8 cellular contexts compared by ENCODE assay signal in genomic region chr2:176291768-176292393, GRCh38. TPM values are rescaled to one million over a fixed set of nuclear protein-coding genes. Genes with fewer than 3 reads are reported as not detected.
A peak's percentile ranks its signal among the peaks of the same experiment; 100 is the strongest.
DNase-seq lines count a peak whose midpoint lies in the region; ATAC-seq, FAIRE-seq and TF ChIP-seq lines count a peak whose summit lies in the region.

No MANE protein-coding gene starts in this region.

- H3K27ac ChIP-seq in HCT116 (ENCODE audit: low read depth, low read length) (no peak overlapping the region), psoas muscle (no peak overlapping the region), stomach (no peak overlapping the region)

- no peaks in the 10 kb centered on the region for H3K9me3 ChIP-seq in HCT116 (ENCODE audit: control insufficient read depth in 1 of 2, insufficient read depth in 1 of 2, low read depth in 1 of 2, low read length in 2 of 2)
- no peaks in the 10 kb centered on the region for H3K9me3 ChIP-seq in psoas muscle
- H3K9me3 ChIP-seq in stomach = no peaks in the 10 kb centered on the region

- peaks cover 94% of the 10 kb centered on the region for H3K79me2 ChIP-seq in HCT116 (ENCODE audit: insufficient read depth, low read length)

- peaks cover 37% of the 10 kb centered on the region for H3K4me1 Mint-ChIP-seq in activated T-cell treated with anti-CD3 and anti-CD28 coated beads, Interleukin-2, amount 50 U/mL, for 24 hours (ENCODE audit: low read depth)

- TF ChIP-seq EP300 in stomach (IDR thresholded peaks at IDR 0.05) = no peak

- intact Hi-C loops in HCT116 (cut with micrococcal nuclease) (no loop called here), psoas muscle (cut with DNase I) (no loop called here), stomach (cut with DNase I; ENCODE audit: low total_unique reads) (no loop called here)

- TF ChIP-seq POLR2A in HCT116 (IDR thresholded peaks at IDR 0.05; ENCODE audit: borderline replicate concordance, extremely low read depth, insufficient read depth, insufficient read length) (no peak), stomach (IDR thresholded peaks at IDR 0.05) (no peak)

- no TSS peak for BruUV-seq in HCT116 (replicated peaks; lab: Mats Ljungman, UMichigan)

- H3K4me3 ChIP-seq in HCT116 (replicated peaks in 1 of 2; ENCODE audit: low read depth in 1 of 2, low read length in 2 of 2) (no peak overlapping the region), psoas muscle (no peak overlapping the region), stomach (no peak overlapping the region)

- no peaks in the 10 kb centered on the region for H3K27me3 Mint-ChIP-seq in activated T-cell treated with anti-CD3 and anti-CD28 coated beads, Interleukin-2, amount 50 U/mL, for 24 hours

- H3K4me3 Mint-ChIP-seq in activated T-cell treated with anti-CD3 and anti-CD28 coated beads, Interleukin-2, amount 50 U/mL, for 24 hours = no peak overlapping the region

- H3K36me3 Mint-ChIP-seq in activated T-cell treated with anti-CD3 and anti-CD28 coated beads, Interleukin-2, amount 50 U/mL, for 24 hours (ENCODE audit: low read depth) = peaks cover 11% of the 10 kb centered on the region

- no peak for FAIRE-seq in HTR-8/SVneo (lab: Jason Lieb, UNC)

- RAD21 ChIA-PET in HCT116 (lab: Charles Lee; ENCODE audit: low non-redundant PET in 1 of 2, low total read pairs in 2 of 2, uncharacterized antibody in 2 of 2, unreplicated experiment in 2 of 2) = no interaction called here

- no peak for DNase-seq in activated T-cell treated with anti-CD3 and anti-CD28 coated beads, Interleukin-2, amount 50 U/mL, for 24 hours
- DNase-seq in activated T-cell treated with anti-CD3 and anti-CD28 coated beads for 4 hours (no peak), HCT116 (ENCODE audit: low read depth, low spot score) (no peak), psoas muscle (no peak), HTR-8/SVneo (ENCODE audit: insufficient read length, low spot score) (no peak), islet precursor cell (no peak), stomach (no peak)

- H3K4me2 ChIP-seq in HCT116 (ENCODE audit: low read length) = peak overlapping the region; percentile 8; the same call in 1 of the 2 replicates

- CTCF ChIA-PET in HCT116 (lab: Charles Lee) = no interaction called here

- H3K9me2 ChIP-seq in HCT116 (ENCODE audit: insufficient read depth) = no peaks in the 10 kb centered on the region

- peaks cover 4% of the 10 kb centered on the region; the same call in 1 of the 2 replicates for H4K20me1 ChIP-seq in HCT116 (ENCODE audit: insufficient read depth)

- H3K36me3 ChIP-seq in HCT116 (ENCODE audit: control insufficient read depth in 1 of 2, insufficient read depth in 2 of 2, low read length in 2 of 2) (no peaks in the 10 kb centered on the region), psoas muscle (ENCODE audit: insufficient read depth in 1 of 2, low read depth in 1 of 2) (no peaks in the 10 kb centered on the region), stomach (no peaks in the 10 kb centered on the region)

- no peaks in the 10 kb centered on the region for H3K9me3 Mint-ChIP-seq in activated T-cell treated with anti-CD3 and anti-CD28 coated beads, Interleukin-2, amount 50 U/mL, for 24 hours

- no peak for TF ChIP-seq CTCF in HCT116 (IDR thresholded peaks at IDR 0.05 in 2 of 3, conservative IDR thresholded peaks at IDR 0.05 in 1 of 3; ENCODE audit: borderline replicate concordance in 1 of 3, insufficient read depth in 1 of 3, low read depth in 2 of 3, low read length in 2 of 3)
- TF ChIP-seq CTCF in psoas muscle (IDR thresholded peaks at IDR 0.05) = no peak
- TF ChIP-seq CTCF in stomach (IDR thresholded peaks at IDR 0.05) = no peak

- no peak overlapping the region for H3K9ac ChIP-seq in HCT116 (ENCODE audit: low read length)

- H3K4me1 ChIP-seq in HCT116 (ENCODE audit: control insufficient read depth in 1 of 2, insufficient read depth in 2 of 2, low read length in 2 of 2) (peaks cover 5 to 11% of the 10 kb centered on the region in 2 experiments; a peak in 3 of 4 replicates), psoas muscle (peaks cover 55% of the 10 kb centered on the region), stomach (peaks cover 0 to 30% (median 16%) of the 10 kb centered on the region in 4 donors)

- POLR2A ChIA-PET in HCT116 (lab: Charles Lee) = no interaction called here

- H3K27me3 ChIP-seq in HCT116 (ENCODE audit: insufficient read depth, low read length) (no peaks in the 10 kb centered on the region), psoas muscle (ENCODE audit: insufficient read depth in 3 of 3, low read length in 2 of 3) (no peaks in the 10 kb centered on the region), stomach (no peaks in the 10 kb centered on the region)

- ATAC-seq in HCT116 (peak; percentile 50; the same call in 1 of the 2 replicates), HG03571 (IDR thresholded peaks at IDR 0.05; ENCODE audit: unreplicated experiment) (peak; percentile 74), psoas muscle (peak in 3 of 4 donors; percentile 27 to 59 (median 46))

- no peak overlapping the region for H2AFZ ChIP-seq in HCT116 (ENCODE audit: low read depth, low read length, poor library complexity, severe bottlenecking)

- peak overlapping the region; percentile 53 for H3K27ac Mint-ChIP-seq in activated T-cell treated with anti-CD3 and anti-CD28 coated beads, Interleukin-2, amount 50 U/mL, for 24 hours

- no peak for TF ChIP-seq RAD21 in HCT116 (IDR thresholded peaks at IDR 0.05; ENCODE audit: low read depth)

TF ChIP-seq in HCT116, 20 proteins besides CTCF, POLR2A, EP300 and RAD21:
- TF ChIP-seq SP1 (IDR thresholded peaks at IDR 0.05; ENCODE audit: low read depth) (no peak; the same call in 1 of the 2 replicates), SIN3A (IDR thresholded peaks at IDR 0.05; ENCODE audit: low read depth) (no peak), MAX (IDR thresholded peaks at IDR 0.05) (no peak), YY1 (IDR thresholded peaks at IDR 0.05; ENCODE audit: extremely low read depth, insufficient replicate concordance, low read depth, low read length) (no peak), CEBPB (IDR thresholded peaks at IDR 0.05; ENCODE audit: low read depth) (no peak), EZH2 (IDR thresholded peaks at IDR 0.05) (no peak), EZH2phosphoT487 (IDR thresholded peaks at IDR 0.05; ENCODE audit: borderline replicate concordance) (no peak), SRF (IDR thresholded peaks at IDR 0.05; ENCODE audit: low read depth) (no peak), JUND (IDR thresholded peaks at IDR 0.05) (no peak; the same call in 1 of the 2 replicates), ZNF274 (IDR thresholded peaks at IDR 0.05; ENCODE audit: low read depth, low read length) (no peak), ATF3 (IDR thresholded peaks at IDR 0.05) (no peak), ZBTB33 (IDR thresholded peaks at IDR 0.05; ENCODE audit: extremely low read depth, insufficient replicate concordance, low read length) (no peak), ELF1 (IDR thresholded peaks at IDR 0.05; ENCODE audit: borderline replicate concordance, low read depth) (no peak), REST (IDR thresholded peaks at IDR 0.05; ENCODE audit: low read depth) (no peak)

RNA-seq across cellular contexts. Expression of gene MTX2, which starts 22.6 kb away (rescaled TPM):
- total RNA-seq in HCT116 (2021; ENCODE audit: unreplicated experiment) (38.9 TPM), psoas muscle (10 to 100 TPM; 33.2 to 44.1 (median 37.4) TPM), stomach (100 to 1,000 TPM in 2 of 5 donors, 10 to 100 TPM in 3; 12.2 to 150 (median 22.4) TPM)
- polyA plus RNA-seq in HCT116 (2012) = 30.0 and 42.3 TPM in 2 replicates
- polyA plus RNA-seq in psoas muscle (10 to 100 TPM; 43.6 to 91.7 (median 68.2) TPM), stomach (10 to 100 TPM; 36.2 to 47.9 (median 38.0) TPM)
